Comparison of ENCODE assay signal across 8 cellular contexts in genomic region chr1:200139661-200140250, GRCh38.
A peak's percentile ranks its signal among the peaks of the same experiment; 100 is the strongest.
DNase-seq lines count a peak whose midpoint lies in the region; ATAC-seq, FAIRE-seq and TF ChIP-seq lines count a peak whose summit lies in the region.

No MANE protein-coding gene starts in this region.

- peaks cover 5% of the 10 kb centered on the region for H3K27me3 Mint-ChIP-seq in T-helper 17 cell

- H3K27ac ChIP-seq in foreskin keratinocyte (no peak overlapping the region), small intestine (ENCODE audit: low read depth in 1 of 2, low read length in 1 of 2) (no peak overlapping the region)

- TF ChIP-seq CTCF in GM12865 (IDR thresholded peaks at IDR 0.05; ENCODE audit: insufficient read depth, low read depth, low read length, missing control alignments) (peak; percentile 64), foreskin keratinocyte (conservative IDR thresholded peaks at IDR 0.05) (peak; percentile 82)

- H3K4me1 ChIP-seq in foreskin keratinocyte, result no peaks in the 10 kb centered on the region
- H3K4me1 ChIP-seq in small intestine (ENCODE audit: control insufficient read depth in 2 of 2, insufficient read depth in 1 of 2, low read depth in 1 of 2, low read length in 1 of 2), result no peaks in the 10 kb centered on the region

- H3K27ac Mint-ChIP-seq in T-helper 17 cell, result no peak overlapping the region

- H3K4me1 Mint-ChIP-seq in T-helper 17 cell, result peaks cover 2% of the 10 kb centered on the region

- 75 to 82% (median 77%) methylated on average over 4 of the region's 4 CpGs for WGBS in small intestine, 3 donors

- no peaks in the 10 kb centered on the region for H3K9me3 ChIP-seq in T-helper 17 cell (ENCODE audit: control insufficient read depth, low read length, poor library complexity, severe bottlenecking)
- no peaks in the 10 kb centered on the region for H3K9me3 ChIP-seq in small intestine (ENCODE audit: control insufficient read depth, low read depth)

- no peaks in the 10 kb centered on the region for H3K27me3 ChIP-seq in foreskin keratinocyte
- no peaks in the 10 kb centered on the region for H3K27me3 ChIP-seq in small intestine (ENCODE audit: control insufficient read depth in 2 of 2, insufficient read depth in 2 of 2, low read length in 2 of 2)

- H3K4me3 Mint-ChIP-seq in T-helper 17 cell, result no peak overlapping the region

- peak; percentile 36 for DNase-seq in Ammon's horn (ENCODE audit: low spot score)
- peak; percentile 77 for DNase-seq in GM12865 (ENCODE audit: low read depth)
- peak; percentile 64 for DNase-seq in MV-4-11 (lab: John Stamatoyannopoulos, UW)
- DNase-seq in T-helper 17 cell, result no peak
- DNase-seq in foreskin keratinocyte, result peak in 1 of 2 donors; percentile 39
- DNase-seq in small intestine, result peak; percentile 40
- no peak for DNase-seq in superior temporal gyrus (ENCODE audit: extremely low spot score)

- peaks cover 0 to 1% of the 10 kb centered on the region in 2 donors for H3K36me3 ChIP-seq in small intestine (ENCODE audit: control insufficient read depth in 2 of 2, insufficient read depth in 2 of 2, low read length in 2 of 2)

- no peaks in the 10 kb centered on the region for H3K36me3 Mint-ChIP-seq in T-helper 17 cell (ENCODE audit: low read depth)

- ATAC-seq in HG02588 (IDR thresholded peaks at IDR 0.05; ENCODE audit: unreplicated experiment) (peak; percentile 88), T-helper 17 cell (peak; percentile 84), foreskin keratinocyte (peak; percentile 80)

- H3K4me3 ChIP-seq in GM12865 (ENCODE audit: low read depth, low read length) (no peak overlapping the region), small intestine (ENCODE audit: low read depth in 1 of 2, low read length in 2 of 2) (no peak overlapping the region)

- peak; percentile 62 for FAIRE-seq in small intestine (lab: Jason Lieb, UNC)

Comparison
In these comparisons a context has a peak if more than half of its experiments do, and no peak if none do; other contexts are left out.
1. DNase-seq: peak in Ammon's horn (single experiment), GM12865 (single experiment), MV-4-11 (single experiment) and small intestine (single experiment); none in T-helper 17 cell (0 of 3) and superior temporal gyrus (single experiment).
2. Peak in every context shown above with its lines, with median percentiles within 50 percentile points of each other: ATAC-seq.